In the genomic region with DNA sequence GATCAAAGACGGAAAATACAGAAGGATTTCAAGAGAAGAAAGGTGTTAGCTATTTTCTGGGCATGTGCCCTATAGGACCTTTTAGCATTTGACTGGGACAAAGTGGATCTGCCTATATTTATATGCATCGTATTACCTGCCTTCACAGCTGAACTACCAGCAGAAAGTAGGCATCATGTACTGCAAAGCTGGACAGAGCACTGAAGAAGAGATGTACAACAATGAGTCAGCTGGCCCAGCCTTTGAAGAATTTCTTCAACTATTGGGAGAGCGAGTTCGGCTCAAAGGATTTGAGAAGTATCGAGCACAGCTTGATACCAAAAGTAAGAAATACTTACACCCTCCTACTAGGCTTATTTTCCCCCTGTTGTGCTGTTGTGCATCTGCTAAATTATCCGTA, we compare ENCODE assay signal across 15 cellular contexts.
DNase-seq lines count a peak whose midpoint lies in the region; ATAC-seq and TF ChIP-seq lines count a peak whose summit lies in the region.
"Had no signal": no experiment of that assay in that cellular context is flagged by ENCODE, and none has a peak within 500 bp of the region (broad histone marks: within the 10 kb centered on the region; RNA-seq: fewer than 3 reads in every experiment).

No MANE protein-coding gene starts in this region.

- BruUV-seq in A673 (replicated peaks; lab: Mats Ljungman, UMichigan), result no TSS peak

- DNase-seq in A673 (ENCODE audit: low spot score), result peak; percentile 83
- DNase-seq in activated CD8-positive, alpha-beta memory T cell treated with anti-CD3 and anti-CD28 coated beads, Interleukin-2, amount 50 U/mL, for 48 hours, result no peak
- DNase-seq in activated T-helper 1 cell treated with anti-CD3 and anti-CD28 coated beads, Interleukin-12 subunit alpha, Interleukin-12 subunit beta, Interleukin-2, Interleukin-4 antibody, amounts not matched to agents 30 ng/mL and 10 ng/mL and 1 ng/mL, durations not matched to agents 14 hours and 24 hours and 36 hours (ENCODE audit: low spot score), result no peak
- no peak for DNase-seq in NCI-H187 treated with DMSO at 0.1 percent for 48 hours (lab: John Stamatoyannopoulos, UW)
- DNase-seq: CD8-positive, alpha-beta T cell; NCI-H1105; NCI-H187; NCI-H69; SHP77 had no signal

- no peak for TF ChIP-seq EP300 in Ishikawa (IDR thresholded peaks at IDR 0.05; ENCODE audit: borderline replicate concordance)

- H3K27me3 ChIP-seq in A673 (replicated peaks; ENCODE audit: insufficient read depth, low read depth, low read length, poor library complexity) (no peaks in the 10 kb centered on the region), layer of hippocampus (ENCODE audit: control insufficient read depth, insufficient read depth, low read length) (no peaks in the 10 kb centered on the region)
- H3K27me3 ChIP-seq: BLaER1 had no signal

- H3K9me3 Mint-ChIP-seq in brain, result peaks cover 20 to 43% (median 26%) of the 10 kb centered on the region in 5 experiments
- peaks cover 31% of the 10 kb centered on the region for H3K9me3 Mint-ChIP-seq in activated T-helper 1 cell treated with anti-CD3 and anti-CD28 coated beads, Interleukin-12 subunit alpha, Interleukin-12 subunit beta, Interleukin-2, Interleukin-4 antibody, amounts not matched to agents 30 ng/mL and 10 ng/mL and 1 ng/mL, durations not matched to agents 14 hours and 24 hours and 36 hours

- peaks cover 29% of the 10 kb centered on the region for H3K4me1 Mint-ChIP-seq in brain
- H3K4me1 Mint-ChIP-seq in activated T-helper 1 cell treated with anti-CD3 and anti-CD28 coated beads, Interleukin-12 subunit alpha, Interleukin-12 subunit beta, Interleukin-2, Interleukin-4 antibody, amounts not matched to agents 30 ng/mL and 10 ng/mL and 1 ng/mL, durations not matched to agents 14 hours and 24 hours and 36 hours (ENCODE audit: low read depth), result peaks cover 4% of the 10 kb centered on the region

- no peaks in the 10 kb centered on the region for H3K27me3 Mint-ChIP-seq in brain
- no peaks in the 10 kb centered on the region for H3K27me3 Mint-ChIP-seq in activated T-helper 1 cell treated with anti-CD3 and anti-CD28 coated beads, Interleukin-12 subunit alpha, Interleukin-12 subunit beta, Interleukin-2, Interleukin-4 antibody, amounts not matched to agents 30 ng/mL and 10 ng/mL and 1 ng/mL, durations not matched to agents 14 hours and 24 hours and 36 hours (ENCODE audit: insufficient read depth)

- CTCF ChIA-PET in A673 (lab: Charles Lee), result no interaction called here

- no peak for TF ChIP-seq CTCF in A673 (conservative IDR thresholded peaks at IDR 0.05; ENCODE audit: low read depth, low read length)
- TF ChIP-seq CTCF in brain (conservative IDR thresholded peaks at IDR 0.05), result no peak

- peaks cover 17% of the 10 kb centered on the region for H3K9me3 ChIP-seq in A673 (ENCODE audit: low read depth, low read length, poor library complexity, severe bottlenecking)

- peaks cover 58% of the 10 kb centered on the region for H3K4me1 ChIP-seq in A673 (ENCODE audit: insufficient read depth, low read length, poor library complexity, severe bottlenecking)
- H3K4me1 ChIP-seq: BLaER1 had no signal

- intact Hi-C loops in A673 (cut with micrococcal nuclease; ENCODE audit: unreplicated experiment), result loop anchor here (2.0 kb wide), 1 partner anchor 67 kb away; no protein-coding TSS in a partner anchor
- intact Hi-C loops in activated T-helper 1 cell treated with anti-CD3 and anti-CD28 coated beads, Interleukin-12 subunit alpha, Interleukin-12 subunit beta, Interleukin-2, Interleukin-4 antibody, amounts not matched to agents 30 ng/mL and 10 ng/mL and 1 ng/mL, durations not matched to agents 14 hours and 24 hours and 36 hours (cut with micrococcal nuclease), result no loop called here

- peak overlapping the region in 1 of 5 experiments; percentile 52 for H3K4me3 Mint-ChIP-seq in brain
- no peak overlapping the region for H3K4me3 Mint-ChIP-seq in activated T-helper 1 cell treated with anti-CD3 and anti-CD28 coated beads, Interleukin-12 subunit alpha, Interleukin-12 subunit beta, Interleukin-2, Interleukin-4 antibody, amounts not matched to agents 30 ng/mL and 10 ng/mL and 1 ng/mL, durations not matched to agents 14 hours and 24 hours and 36 hours
- H3K4me3 Mint-ChIP-seq: CD8-positive, alpha-beta T cell had no signal

- no peak for ATAC-seq in HG03097 (IDR thresholded peaks at IDR 0.05; ENCODE audit: low FRiP score, unreplicated experiment)
- ATAC-seq: CD8-positive, alpha-beta T cell had no signal

- no peak for TF ChIP-seq RAD21 in Ishikawa (IDR thresholded peaks at IDR 0.05; ENCODE audit: low read depth)

- H3K27ac ChIP-seq in A673 (ENCODE audit: low read depth, low read length, poor library complexity, severe bottlenecking) (peak overlapping the region; percentile 70), layer of hippocampus (ENCODE audit: low read depth, low read length) (peak overlapping the region; percentile 55)
- H3K27ac ChIP-seq: 22Rv1, BLaER1 had no signal

- peaks cover 7% of the 10 kb centered on the region for H3K36me3 ChIP-seq in A673 (ENCODE audit: insufficient read depth, low read length, poor library complexity, severe bottlenecking)

- peak overlapping the region; percentile 12 for H3K4me3 ChIP-seq in A673 (ENCODE audit: low read depth, low read length, poor library complexity, severe bottlenecking)
- H3K4me3 ChIP-seq: BLaER1 had no signal

- H3K36me3 Mint-ChIP-seq in brain, result peaks cover 60% of the 10 kb centered on the region
- peaks cover 54% of the 10 kb centered on the region for H3K36me3 Mint-ChIP-seq in activated T-helper 1 cell treated with anti-CD3 and anti-CD28 coated beads, Interleukin-12 subunit alpha, Interleukin-12 subunit beta, Interleukin-2, Interleukin-4 antibody, amounts not matched to agents 30 ng/mL and 10 ng/mL and 1 ng/mL, durations not matched to agents 14 hours and 24 hours and 36 hours (ENCODE audit: low read depth)

- peak overlapping the region in 3 of 5 experiments; percentile 60 to 92 (median 92) for H3K27ac Mint-ChIP-seq in brain
- H3K27ac Mint-ChIP-seq in activated T-helper 1 cell treated with anti-CD3 and anti-CD28 coated beads, Interleukin-12 subunit alpha, Interleukin-12 subunit beta, Interleukin-2, Interleukin-4 antibody, amounts not matched to agents 30 ng/mL and 10 ng/mL and 1 ng/mL, durations not matched to agents 14 hours and 24 hours and 36 hours, result no peak overlapping the region
- H3K27ac Mint-ChIP-seq: CD8-positive, alpha-beta T cell had no signal

- POLR2A ChIA-PET in A673 (lab: Charles Lee; ENCODE audit: low non-redundant PET), result no interaction called here

TF ChIP-seq in Ishikawa, 13 proteins besides CTCF, POLR2A, EP300 and RAD21:
- TF ChIP-seq REST (IDR thresholded peaks at IDR 0.05; ENCODE audit: low read depth) (peak; percentile 40; the same call in 1 of the 2 replicates), FOXM1 (IDR thresholded peaks at IDR 0.05; ENCODE audit: borderline replicate concordance, low read depth) (no peak)
TF ChIP-seq in Ishikawa: peak in this region for 1.
